ENCODE assay signal across 11 cellular contexts in the genomic region with DNA sequence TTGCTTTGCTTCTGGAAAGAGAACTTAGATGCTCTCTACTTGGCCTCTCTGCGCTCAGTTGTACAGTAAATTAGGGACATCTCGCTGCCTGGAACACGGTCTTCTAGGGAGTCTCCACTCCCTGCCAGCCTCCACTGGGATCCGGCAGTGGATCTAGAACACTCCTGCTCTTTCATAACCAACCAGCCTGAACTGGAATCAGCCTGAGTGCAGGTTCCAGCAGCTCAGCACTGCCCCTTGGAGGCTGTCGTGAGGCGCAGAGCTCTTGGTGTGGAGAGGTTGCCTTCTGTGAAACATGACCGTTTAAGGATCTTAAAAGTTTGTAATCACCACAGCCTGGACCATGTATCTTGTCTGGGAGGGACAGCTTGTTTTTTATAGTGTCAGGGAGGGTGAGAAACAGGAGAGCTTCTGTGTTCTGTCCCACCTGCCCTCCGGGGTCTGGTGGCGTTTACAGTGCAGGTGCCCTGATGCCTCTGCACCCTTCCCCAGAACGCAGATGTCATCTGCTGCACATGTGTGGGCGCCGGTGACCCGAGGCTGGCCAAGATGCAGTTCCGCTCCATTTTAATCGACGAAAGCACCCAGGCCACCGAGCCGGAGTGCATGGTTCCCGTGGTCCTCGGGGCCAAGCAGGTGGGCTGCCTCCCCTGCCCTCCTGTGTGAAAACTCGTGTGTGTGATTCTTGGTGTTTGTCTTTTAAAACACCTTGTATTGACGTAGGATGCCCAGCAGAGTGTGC. TPM values are rescaled to one million over a fixed set of nuclear protein-coding genes. Genes with fewer than 3 reads are reported as not detected.
DNase-seq lines count a peak whose midpoint lies in the region; ATAC-seq and TF ChIP-seq lines count a peak whose summit lies in the region.
"Had no signal": no experiment of that assay in that cellular context is flagged by ENCODE, and none has a peak within 500 bp of the region (broad histone marks: within the 10 kb centered on the region; RNA-seq: fewer than 3 reads in every experiment).

No MANE protein-coding gene starts in this region.

- TF ChIP-seq CTCF in VCaP (conservative IDR thresholded peaks at IDR 0.05) (peak; percentile 60), hepatocyte (IDR thresholded peaks at IDR 0.05; ENCODE audit: poor library complexity) (peak; percentile 43)

- H3K4me1 ChIP-seq in hepatocyte (ENCODE audit: insufficient read depth), result no peaks in the 10 kb centered on the region
- no peaks in the 10 kb centered on the region for H3K4me1 ChIP-seq in CD4-positive, alpha-beta memory T cell (ENCODE audit: insufficient read depth, low read length)

- 0 out of 2 replicates have a peak overlapping the region, but pooled peaks have one; percentile 9 for H3K27ac ChIP-seq in VCaP
- no peak overlapping the region for H3K27ac ChIP-seq in hepatocyte
- no peak overlapping the region for H3K27ac ChIP-seq in CD4-positive, alpha-beta memory T cell (ENCODE audit: low read depth, low read length)
- H3K27ac ChIP-seq: lower lobe of right lung had no signal

- no peaks in the 10 kb centered on the region for H3K4me1 Mint-ChIP-seq in CD4-positive, alpha-beta memory T cell

- H3K9me2 ChIP-seq in hepatocyte (replicated peaks; ENCODE audit: insufficient read depth), result no peaks in the 10 kb centered on the region

- H3K9me3 Mint-ChIP-seq in CD4-positive, alpha-beta memory T cell, result peaks cover 0 to 2% (median 0%) of the 10 kb centered on the region in 8 donors

- POLR2A ChIA-PET in CD4-positive, alpha-beta memory T cell (lab: Charles Lee; ENCODE audit: partially characterized antibody), result interaction anchor here (1.1 kb wide), 1 partner anchor 25 kb away, joined by 5 read pairs; a partner anchor contains a TSS

- H3K9me3 ChIP-seq in hepatocyte (ENCODE audit: low read depth), result no peaks in the 10 kb centered on the region
- no peaks in the 10 kb centered on the region for H3K9me3 ChIP-seq in CD4-positive, alpha-beta memory T cell (ENCODE audit: control insufficient read depth in 1 of 2, low read length in 2 of 2)
- H3K9me3 ChIP-seq: lower lobe of right lung had no signal

- H3K4me2 ChIP-seq in hepatocyte, result no peak overlapping the region

- no peak overlapping the region for H3K4me3 ChIP-seq in hepatocyte
- no peak overlapping the region for H3K4me3 ChIP-seq in CD4-positive, alpha-beta memory T cell (ENCODE audit: low read length in 2 of 2)
- H3K4me3 ChIP-seq: lower lobe of right lung had no signal

- no peaks in the 10 kb centered on the region for H3K36me3 ChIP-seq in hepatocyte (replicated peaks; ENCODE audit: insufficient read depth, low read depth)
- H3K36me3 ChIP-seq in CD4-positive, alpha-beta memory T cell (ENCODE audit: insufficient read depth, low read length), result peaks cover 96% of the 10 kb centered on the region

- intact Hi-C loops in CD4-positive, alpha-beta memory T cell (cut with micrococcal nuclease), result no loop called here

- H3K27me3 Mint-ChIP-seq in CD4-positive, alpha-beta memory T cell, result no peaks in the 10 kb centered on the region

- H2AFZ ChIP-seq in hepatocyte, result no peak overlapping the region

- H3K79me2 ChIP-seq in hepatocyte, result peaks cover 6% of the 10 kb centered on the region

- no peak overlapping the region for H3K4me3 Mint-ChIP-seq in CD4-positive, alpha-beta memory T cell

- CTCF ChIA-PET in CD4-positive, alpha-beta memory T cell (lab: Charles Lee; ENCODE audit: partially characterized antibody), result interaction anchor here (0.9 to 2.4 kb wide), 3 partner anchors 9 to 16 kb away, joined by 3 to 12 read pairs (median 3); no protein-coding TSS in a partner anchor

- peak; percentile 5 for DNase-seq in DMS79 (lab: John Stamatoyannopoulos, UW)
- no peak for DNase-seq in DMS79 treated with DMSO at 0.1 percent for 48 hours (lab: John Stamatoyannopoulos, UW)
- DNase-seq in hepatocyte (ENCODE audit: low spot score), result peak; percentile 55
- DNase-seq in superior temporal gyrus (ENCODE audit: extremely low spot score), result peak; percentile 82
- DNase-seq in HPDE6-E6E7 (ENCODE audit: extremely low spot score), result no peak
- no peak for DNase-seq in CD4-positive, alpha-beta memory T cell
- DNase-seq: activated T-cell treated with anti-CD3 and anti-CD28 coated beads, Interleukin-2, amount 50 U/mL, for 48 hours; lower lobe of right lung; NCI-H1436 treated with DMSO at 0.1 percent for 48 hours had no signal

- H3K27ac Mint-ChIP-seq in CD4-positive, alpha-beta memory T cell, result no peak overlapping the region

- peaks cover 49 to 75% of the 10 kb centered on the region in 2 donors for H3K36me3 Mint-ChIP-seq in CD4-positive, alpha-beta memory T cell

- no peak for ATAC-seq in HG02852 (IDR thresholded peaks at IDR 0.05; ENCODE audit: unreplicated experiment)
- ATAC-seq: lower lobe of right lung had no signal

- H4K20me1 ChIP-seq in hepatocyte (ENCODE audit: insufficient read depth, poor library complexity, severe bottlenecking), result peaks cover 9% of the 10 kb centered on the region

- 92% methylated on average over 22 of the region's 22 CpGs for WGBS in hepatocyte (ENCODE audit: low lambda C conversion rate, missing lambda C conversion rate)

- no peaks in the 10 kb centered on the region for H3K27me3 ChIP-seq in hepatocyte
- H3K27me3 ChIP-seq in CD4-positive, alpha-beta memory T cell (ENCODE audit: insufficient read depth, low read length), result no peaks in the 10 kb centered on the region

RNA-seq across cellular contexts. Expression of a gene that starts 24.8 kb away (rescaled TPM):
- total RNA-seq in hepatocyte, result 24.5 and 47.2 TPM in 2 replicates
- polyA plus RNA-seq in hepatocyte, result 22.2 and 27.0 TPM in 2 replicates
- 100 to 1,000 TPM; 127 to 130 TPM for total RNA-seq in CD4-positive, alpha-beta memory T cell
- polyA plus RNA-seq in CD4-positive, alpha-beta memory T cell, result 10 to 100 TPM in 1 of 2 donors, 1 to 10 TPM in 1; 2.6 to 21.9 TPM

RNA-seq across cellular contexts. Expression of a gene that starts 39.4 kb away (rescaled TPM):
- 3.0 and 5.3 TPM in 2 replicates for total RNA-seq in hepatocyte
- 4.9 and 5.7 TPM in 2 replicates for polyA plus RNA-seq in hepatocyte
- not detected for total RNA-seq in CD4-positive, alpha-beta memory T cell
- not detected for polyA plus RNA-seq in CD4-positive, alpha-beta memory T cell
- total RNA-seq: lower lobe of right lung had no signal

Comparison
In these comparisons a context has a peak if more than half of its experiments do, and no peak if none do; other contexts are left out.
1. DNase-seq: peak in DMS79 (single experiment), hepatocyte (single experiment) and superior temporal gyrus (single experiment); none in DMS79 treated with DMSO at 0.1 percent for 48 hours (single experiment), HPDE6-E6E7 (single experiment) and CD4-positive, alpha-beta memory T cell (0 of 5).